In genomic region chr20:2287504-2287903, GRCh38 we compare ENCODE assay signal across 32 cellular contexts. TPM values are rescaled to one million over a fixed set of nuclear protein-coding genes. Genes with fewer than 3 reads are reported as not detected.
"Had no signal": no experiment of that assay in that cellular context is flagged by ENCODE, and none has a peak within 500 bp of the region (broad histone marks: within the 10 kb centered on the region; RNA-seq: fewer than 3 reads in every experiment).

No MANE protein-coding gene starts in this region.

- H3K4me1 ChIP-seq: parathyroid adenoma, psoas muscle, testis, tibial artery, upper lobe of right lung, uterus had no signal

- H3K27ac Mint-ChIP-seq: naive B cell; naive thymus-derived CD8-positive, alpha-beta T cell; natural killer cell treated with Interleukin-12 subunit alpha and Interleukin-12 subunit beta and Interleukin-15 and Interleukin-18, amount 100 ng/mL, for 72 hours; nephron progenitor cell; progenitor cell of endocrine pancreas; stimulated activated memory B cell treated with anti-CD40 and anti-IgM and Interleukin-4, amounts not matched to agents 10 μg/mL and 1 μg/mL and 100 μg/mL, for 72 hours; stimulated activated naive CD8-positive, alpha-beta T cell treated with anti-CD3 and anti-CD28 coated beads, Interleukin-15, amount 100 ng/mL, for 72 hours; type B pancreatic cell had no signal

- H3K4me3 ChIP-seq: ovary, psoas muscle, skin epidermis, smooth muscle cell, suprapubic skin, testis, tibial artery, transverse colon, upper lobe of right lung, uterus had no signal

- H3K9me3 ChIP-seq: ovary, psoas muscle, suprapubic skin, testis, tibial artery, transverse colon, upper lobe of right lung, uterus had no signal

- H3K36me3 Mint-ChIP-seq: naive B cell; naive thymus-derived CD8-positive, alpha-beta T cell; natural killer cell treated with Interleukin-12 subunit alpha and Interleukin-12 subunit beta and Interleukin-15 and Interleukin-18, amount 100 ng/mL, for 72 hours; stimulated activated memory B cell treated with anti-CD40 and anti-IgM and Interleukin-4, amounts not matched to agents 10 μg/mL and 1 μg/mL and 100 μg/mL, for 72 hours; type B pancreatic cell had no signal

- DNase-seq: naive B cell; naive thymus-derived CD8-positive, alpha-beta T cell; nephron progenitor cell; occipital lobe; ovary; posterior cingulate gyrus; psoas muscle; right cardiac atrium; stimulated activated CD4-positive, alpha-beta T cell treated with anti-CD3 and anti-CD28 coated beads, Interleukin-15, amount 100 ng/mL, for 24 hours; stimulated activated CD4-positive, alpha-beta T cell treated with anti-CD3 and anti-CD28 coated beads, Interleukin-2, amount 100 ng/mL, for 24 hours; stimulated activated CD4-positive, alpha-beta T cell treated with anti-CD3 and anti-CD28 coated beads, Interleukin-2, amount 100 ng/mL, for 48 hours; stimulated activated CD4-positive, alpha-beta T cell treated with anti-CD3 and anti-CD28 coated beads, Interleukin-4, amount 100 ng/mL, for 24 hours; stimulated activated CD8-positive, alpha-beta memory T cell treated with anti-CD3 and anti-CD28 coated beads, Interleukin-4, amount 100 ng/mL, for 48 hours; stimulated activated naive CD4-positive, alpha-beta T cell; stimulated activated naive CD8-positive, alpha-beta T cell treated with anti-CD3 and anti-CD28 coated beads, Interleukin-15, amount 100 ng/mL, for 72 hours; stimulated activated naive CD8-positive, alpha-beta T cell treated with anti-CD3 and anti-CD28 coated beads, Interleukin-15, Interleukin-2, amounts not matched to agents 100 U/mL and 50 U/mL, for 24 hours; substantia nigra; testis; tibial artery; transverse colon; upper lobe of right lung; uterus had no signal

- H3K9ac ChIP-seq: parathyroid adenoma had no signal

- H3K4me3 Mint-ChIP-seq: naive B cell; naive thymus-derived CD8-positive, alpha-beta T cell; natural killer cell treated with Interleukin-12 subunit alpha and Interleukin-12 subunit beta and Interleukin-15 and Interleukin-18, amount 100 ng/mL, for 72 hours; nephron progenitor cell; neural crest cell; stimulated activated memory B cell treated with anti-CD40 and anti-IgM and Interleukin-4, amounts not matched to agents 10 μg/mL and 1 μg/mL and 100 μg/mL, for 72 hours; stimulated activated naive CD8-positive, alpha-beta T cell treated with anti-CD3 and anti-CD28 coated beads, Interleukin-15, amount 100 ng/mL, for 72 hours; type B pancreatic cell had no signal

- H3K27me3 Mint-ChIP-seq: progenitor cell of endocrine pancreas; stimulated activated memory B cell treated with anti-CD40 and anti-IgM and Interleukin-4, amounts not matched to agents 10 μg/mL and 1 μg/mL and 100 μg/mL, for 72 hours had no signal

- H3K27me3 ChIP-seq: ovary, suprapubic skin, testis, transverse colon, upper lobe of right lung, uterus had no signal

- H3K36me3 ChIP-seq: ovary, suprapubic skin, tibial artery, transverse colon, upper lobe of right lung, uterus had no signal

- H3K27ac ChIP-seq: ovary, parathyroid adenoma, psoas muscle, suprapubic skin, testis, tibial artery, transverse colon, upper lobe of right lung, uterus had no signal

- H3K4me1 Mint-ChIP-seq: neural crest cell; stimulated activated naive CD8-positive, alpha-beta T cell treated with anti-CD3 and anti-CD28 coated beads, Interleukin-15, amount 100 ng/mL, for 72 hours had no signal

- H3K9me3 Mint-ChIP-seq: naive thymus-derived CD8-positive, alpha-beta T cell; natural killer cell treated with Interleukin-12 subunit alpha and Interleukin-12 subunit beta and Interleukin-15 and Interleukin-18, amount 100 ng/mL, for 72 hours; nephron progenitor cell; neural crest cell; stimulated activated memory B cell treated with anti-CD40 and anti-IgM and Interleukin-4, amounts not matched to agents 10 μg/mL and 1 μg/mL and 100 μg/mL, for 72 hours; stimulated activated naive CD8-positive, alpha-beta T cell treated with anti-CD3 and anti-CD28 coated beads, Interleukin-15, amount 100 ng/mL, for 72 hours had no signal

- H3K4me2 ChIP-seq: smooth muscle cell had no signal

RNA-seq across cellular contexts. Expression of gene TGM3, which starts 8.3 kb away (rescaled TPM):
- polyA plus RNA-seq: naive thymus-derived CD8-positive, alpha-beta T cell; urinary bladder had no signal
